In genomic region chr12:67661311-67662011, GRCh38 we compare ENCODE assay signal across 10 cellular contexts. TPM values are rescaled to one million over a fixed set of nuclear protein-coding genes. Genes with fewer than 3 reads are reported as not detected.
DNase-seq lines count a peak whose midpoint lies in the region; ATAC-seq and TF ChIP-seq lines count a peak whose summit lies in the region.
"Had no signal": no experiment of that assay in that cellular context is flagged by ENCODE, and none has a peak within 500 bp of the region (broad histone marks: within the 10 kb centered on the region; RNA-seq: fewer than 3 reads in every experiment).

No MANE protein-coding gene starts in this region.

- no peak overlapping the region for H2AK5ac ChIP-seq in trophoblast cell (ENCODE audit: low read length)

- CTCF ChIA-PET in Caco-2 (lab: Charles Lee): no interaction called here

- ATAC-seq in effector memory CD8-positive, alpha-beta T cell (replicated peaks): peak; percentile 24

- H3K14ac ChIP-seq in trophoblast cell (ENCODE audit: low read length): no peak overlapping the region

- H2AFZ ChIP-seq in trophoblast cell (ENCODE audit: insufficient read depth, low read length, poor library complexity): no peak overlapping the region

- H2BK12ac ChIP-seq in trophoblast cell (ENCODE audit: low read length): no peak overlapping the region

- no TSS peak for BruUV-seq in Caco-2 (replicated peaks; lab: Mats Ljungman, UMichigan)

- no peak overlapping the region for H3K4me3 ChIP-seq in trophoblast cell (ENCODE audit: low read depth, low read length)
- H3K4me3 ChIP-seq in Caco-2 (ENCODE audit: low read depth, low read length): no peak overlapping the region

- no peak overlapping the region for H2BK5ac ChIP-seq in trophoblast cell (ENCODE audit: low read depth, low read length, poor library complexity)

- H3K23ac ChIP-seq in trophoblast cell (ENCODE audit: low read length): no peak overlapping the region

- H3K18ac ChIP-seq in trophoblast cell (ENCODE audit: low read length): no peak overlapping the region

- intact Hi-C loops in Caco-2 (cut with micrococcal nuclease; ENCODE audit: unreplicated experiment): no loop called here

- H3K79me2 ChIP-seq in trophoblast cell (ENCODE audit: control insufficient read depth, insufficient read depth, low read length, poor library complexity): peaks cover 2% of the 10 kb centered on the region

- H3K4me3 Mint-ChIP-seq in effector memory CD8-positive, alpha-beta T cell: peak overlapping the region in 1 of 2 donors; percentile 44
- no peak overlapping the region for H3K4me3 Mint-ChIP-seq in Caco-2 (ENCODE audit: unreplicated experiment)

- no peak overlapping the region for H4K12ac ChIP-seq in trophoblast cell (ENCODE audit: low read depth, low read length)

- no peak overlapping the region for H4K8ac ChIP-seq in trophoblast cell (ENCODE audit: low read depth, low read length)

- peak overlapping the region; percentile 0 for H3K4me2 ChIP-seq in trophoblast cell (ENCODE audit: low read length)

- peaks cover 2% of the 10 kb centered on the region for H3K9me3 ChIP-seq in trophoblast cell (ENCODE audit: insufficient read depth, low read depth, low read length)
- H3K9me3 ChIP-seq in Caco-2: no peaks in the 10 kb centered on the region

- POLR2A ChIA-PET in Caco-2 (lab: Charles Lee): no interaction called here

- peak overlapping the region; percentile 53 to 87 for H3K27ac Mint-ChIP-seq in effector memory CD8-positive, alpha-beta T cell
- no peak overlapping the region for H3K27ac Mint-ChIP-seq in Caco-2 (ENCODE audit: unreplicated experiment)

- TF ChIP-seq CTCF in Caco-2 (IDR thresholded peaks at IDR 0.05; ENCODE audit: insufficient read depth in 1 of 2, low read depth in 1 of 2, low read length in 1 of 2, severe bottlenecking in 1 of 2, unreplicated experiment in 1 of 2): no peak

- no peaks in the 10 kb centered on the region for H3K27me3 Mint-ChIP-seq in effector memory CD8-positive, alpha-beta T cell
- H3K27me3 Mint-ChIP-seq in Caco-2 (ENCODE audit: insufficient read depth, unreplicated experiment): no peaks in the 10 kb centered on the region

- H2BK120ac ChIP-seq in trophoblast cell (ENCODE audit: insufficient read depth, low read length, poor library complexity): no peak overlapping the region

- H3K9me3 Mint-ChIP-seq in effector memory CD8-positive, alpha-beta T cell: no peaks in the 10 kb centered on the region
- no peaks in the 10 kb centered on the region for H3K9me3 Mint-ChIP-seq in Caco-2 (ENCODE audit: unreplicated experiment)

- DNase-seq in NCI-H1694 treated with DMSO at 0.1 percent for 48 hours (lab: John Stamatoyannopoulos, UW) (peak; percentile 52), NCI-H1694 (lab: John Stamatoyannopoulos, UW) (no peak), NCI-H524 (lab: John Stamatoyannopoulos, UW) (peak; percentile 7 to 79), trophoblast cell (no peak), Caco-2 (no peak)
- no peak for DNase-seq in effector memory CD8-positive, alpha-beta T cell
- DNase-seq in stimulated activated CD8-positive, alpha-beta memory T cell treated with anti-CD3 and anti-CD28 coated beads, Interleukin-4, amount 100 ng/mL, for 48 hours: no peak
- DNase-seq in activated CD4-positive, alpha-beta T cell treated with anti-CD3 and anti-CD28 coated beads, Interleukin-2, amount 50 U/mL, for 48 hours: no peak
- DNase-seq: 8988T, NCI-H1105 had no signal

- no peak overlapping the region for H4K91ac ChIP-seq in trophoblast cell (ENCODE audit: low read depth, low read length)

- peaks cover 19 to 21% of the 10 kb centered on the region in 2 experiments for H3K36me3 ChIP-seq in trophoblast cell (ENCODE audit: control insufficient read depth in 1 of 2, insufficient read depth in 2 of 2, low read length in 2 of 2)
- no peaks in the 10 kb centered on the region; the same call in 1 of the 2 replicates for H3K36me3 ChIP-seq in Caco-2 (ENCODE audit: control insufficient read depth, insufficient read depth, low read length)

- no peaks in the 10 kb centered on the region for H3K79me1 ChIP-seq in trophoblast cell (ENCODE audit: low read length)

- H3K4me1 ChIP-seq in trophoblast cell (ENCODE audit: control insufficient read depth in 1 of 2, insufficient read depth in 2 of 2, low read length in 2 of 2) (peaks cover 3 to 4% of the 10 kb centered on the region in 2 experiments), Caco-2 (no peaks in the 10 kb centered on the region)

- H3K27ac ChIP-seq in trophoblast cell (ENCODE audit: low read depth, low read length): no peak overlapping the region

- no peaks in the 10 kb centered on the region for H3K27me3 ChIP-seq in trophoblast cell (ENCODE audit: insufficient read depth, low read length)
- no peaks in the 10 kb centered on the region for H3K27me3 ChIP-seq in Caco-2 (replicated peaks; ENCODE audit: control insufficient read depth, insufficient read depth, low read length)

- peaks cover 63% of the 10 kb centered on the region for H3K36me3 Mint-ChIP-seq in effector memory CD8-positive, alpha-beta T cell (ENCODE audit: insufficient read depth)
- H3K36me3 Mint-ChIP-seq in Caco-2 (ENCODE audit: insufficient read depth, unreplicated experiment): peaks cover 19% of the 10 kb centered on the region

- H3K4me1 Mint-ChIP-seq in effector memory CD8-positive, alpha-beta T cell (ENCODE audit: low read depth in 2 of 2): peaks cover 51 to 77% of the 10 kb centered on the region in 2 donors
- no peaks in the 10 kb centered on the region for H3K4me1 Mint-ChIP-seq in Caco-2 (ENCODE audit: low read depth, unreplicated experiment)

- no CpG with 5 or more reads among the region's 3 CpGs for WGBS in trophoblast cell (ENCODE audit: extremely low coverage, insufficient coverage, insufficient read length)

- H3K4ac ChIP-seq in trophoblast cell (ENCODE audit: low read depth, low read length): no peak overlapping the region

- H3K9ac ChIP-seq in trophoblast cell (ENCODE audit: low read length): no peak overlapping the region

RNA-seq across cellular contexts. Expression of gene DYRK2, which starts 12.9 kb away (rescaled TPM):
- 17.2 TPM in 2 replicates for polyA plus RNA-seq in trophoblast cell (2013)
- 24.4 and 24.6 TPM in 2 replicates for total RNA-seq in Caco-2 (2022)

Comparison
In these comparisons a context has a peak if more than half of its experiments do, and no peak if none do; other contexts are left out.
1. DNase-seq: peak in NCI-H1694 treated with DMSO at 0.1 percent for 48 hours (single experiment) and NCI-H524 (2 of 2); none in NCI-H1694 (single experiment), effector memory CD8-positive, alpha-beta T cell (0 of 3), trophoblast cell (0 of 2), stimulated activated CD8-positive, alpha-beta memory T cell treated with anti-CD3 and anti-CD28 coated beads, Interleukin-4, amount 100 ng/mL, for 48 hours (single experiment), activated CD4-positive, alpha-beta T cell treated with anti-CD3 and anti-CD28 coated beads, Interleukin-2, amount 50 U/mL, for 48 hours (0 of 2) and Caco-2 (0 of 2).